2 cellular contexts compared by ENCODE assay signal in the genomic region with DNA sequence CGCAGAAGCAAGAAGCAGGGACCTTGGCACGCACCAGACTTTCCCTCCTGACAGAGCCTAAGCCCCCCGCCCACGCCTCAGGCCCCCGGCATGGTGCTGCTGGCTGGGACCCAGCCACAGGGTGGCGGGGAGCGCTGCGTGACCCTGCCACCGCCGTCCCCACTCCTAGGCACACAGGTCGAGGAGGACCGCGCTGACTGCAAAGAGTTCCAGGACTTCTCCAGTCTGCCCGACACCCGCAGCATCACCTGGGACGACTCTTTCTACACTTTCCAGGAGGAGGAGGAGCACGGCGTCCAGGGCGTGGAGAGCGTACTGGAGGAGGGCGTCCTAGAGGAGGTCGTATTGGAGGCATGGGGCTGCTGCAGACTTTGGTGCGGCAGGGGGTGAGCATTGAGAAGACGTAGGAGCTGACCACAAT.
TF ChIP-seq lines count a peak whose summit lies in the region.

No MANE protein-coding gene starts in this region.

TF ChIP-seq in HepG2, 621 proteins besides CTCF, POLR2A, EP300 and RAD21 (continued from another document):
- TF ChIP-seq HNF1A (IDR thresholded peaks at IDR 0.05; ENCODE audit: low read depth) = no peak
- no peak for TF ChIP-seq HNF1A (CRISPR knock-in tag; IDR thresholded peaks at IDR 0.05; ENCODE audit: borderline replicate concordance)
- no peak for TF ChIP-seq ZNF570 (CRISPR knock-in tag; IDR thresholded peaks at IDR 0.05; ENCODE audit: borderline replicate concordance)
- no peak for TF ChIP-seq ZNF234 (CRISPR knock-in tag; conservative IDR thresholded peaks at IDR 0.05)
- no peak for TF ChIP-seq MXD1 (CRISPR knock-in tag; IDR thresholded peaks at IDR 0.05)
- no peak for TF ChIP-seq ARID2 (CRISPR knock-in tag; IDR thresholded peaks at IDR 0.05; ENCODE audit: borderline replicate concordance)
- no peak for TF ChIP-seq SIN3B (IDR thresholded peaks at IDR 0.05; ENCODE audit: low read length)
- no peak for TF ChIP-seq SP5 (CRISPR knock-in tag; IDR thresholded peaks at IDR 0.05; ENCODE audit: borderline replicate concordance, low read depth)
- no peak for TF ChIP-seq ZSCAN20 (CRISPR knock-in tag; IDR thresholded peaks at IDR 0.05; ENCODE audit: borderline replicate concordance)
- TF ChIP-seq NR2F1 (CRISPR knock-in tag; IDR thresholded peaks at IDR 0.05) = no peak
- TF ChIP-seq TP53 (CRISPR knock-in tag; conservative IDR thresholded peaks at IDR 0.05) = no peak

TF ChIP-seq in WTC11, 78 proteins besides CTCF, POLR2A, EP300 and RAD21 (continued from another document):
- TF ChIP-seq GRHL2 (CRISPR knock-in tag; IDR thresholded peaks at IDR 0.05; ENCODE audit: insufficient replicate concordance, severe bottlenecking) = no peak
- TF ChIP-seq, protein P1, sequence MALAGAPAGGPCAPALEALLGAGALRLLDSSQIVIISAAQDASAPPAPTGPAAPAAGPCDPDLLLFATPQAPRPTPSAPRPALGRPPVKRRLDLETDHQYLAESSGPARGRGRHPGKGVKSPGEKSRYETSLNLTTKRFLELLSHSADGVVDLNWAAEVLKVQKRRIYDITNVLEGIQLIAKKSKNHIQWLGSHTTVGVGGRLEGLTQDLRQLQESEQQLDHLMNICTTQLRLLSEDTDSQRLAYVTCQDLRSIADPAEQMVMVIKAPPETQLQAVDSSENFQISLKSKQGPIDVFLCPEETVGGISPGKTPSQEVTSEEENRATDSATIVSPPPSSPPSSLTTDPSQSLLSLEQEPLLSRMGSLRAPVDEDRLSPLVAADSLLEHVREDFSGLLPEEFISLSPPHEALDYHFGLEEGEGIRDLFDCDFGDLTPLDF (CRISPR knock-in tag; IDR thresholded peaks at IDR 0.05) = no peak
- no peak for TF ChIP-seq SMAD4 (CRISPR knock-in tag; IDR thresholded peaks at IDR 0.05)
- TF ChIP-seq NFE2L1 (CRISPR knock-in tag; IDR thresholded peaks at IDR 0.05) = no peak
- TF ChIP-seq SMAD3 (CRISPR knock-in tag; IDR thresholded peaks at IDR 0.05; ENCODE audit: borderline replicate concordance) = no peak
- TF ChIP-seq, protein P2, sequence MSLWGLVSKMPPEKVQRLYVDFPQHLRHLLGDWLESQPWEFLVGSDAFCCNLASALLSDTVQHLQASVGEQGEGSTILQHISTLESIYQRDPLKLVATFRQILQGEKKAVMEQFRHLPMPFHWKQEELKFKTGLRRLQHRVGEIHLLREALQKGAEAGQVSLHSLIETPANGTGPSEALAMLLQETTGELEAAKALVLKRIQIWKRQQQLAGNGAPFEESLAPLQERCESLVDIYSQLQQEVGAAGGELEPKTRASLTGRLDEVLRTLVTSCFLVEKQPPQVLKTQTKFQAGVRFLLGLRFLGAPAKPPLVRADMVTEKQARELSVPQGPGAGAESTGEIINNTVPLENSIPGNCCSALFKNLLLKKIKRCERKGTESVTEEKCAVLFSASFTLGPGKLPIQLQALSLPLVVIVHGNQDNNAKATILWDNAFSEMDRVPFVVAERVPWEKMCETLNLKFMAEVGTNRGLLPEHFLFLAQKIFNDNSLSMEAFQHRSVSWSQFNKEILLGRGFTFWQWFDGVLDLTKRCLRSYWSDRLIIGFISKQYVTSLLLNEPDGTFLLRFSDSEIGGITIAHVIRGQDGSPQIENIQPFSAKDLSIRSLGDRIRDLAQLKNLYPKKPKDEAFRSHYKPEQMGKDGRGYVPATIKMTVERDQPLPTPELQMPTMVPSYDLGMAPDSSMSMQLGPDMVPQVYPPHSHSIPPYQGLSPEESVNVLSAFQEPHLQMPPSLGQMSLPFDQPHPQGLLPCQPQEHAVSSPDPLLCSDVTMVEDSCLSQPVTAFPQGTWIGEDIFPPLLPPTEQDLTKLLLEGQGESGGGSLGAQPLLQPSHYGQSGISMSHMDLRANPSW (CRISPR knock-in tag; conservative IDR thresholded peaks at IDR 0.05; ENCODE audit: low read depth) = no peak
- no peak for TF ChIP-seq ATF3 (CRISPR knock-in tag; conservative IDR thresholded peaks at IDR 0.05)
- no peak for TF ChIP-seq JUN (CRISPR knock-in tag; IDR thresholded peaks at IDR 0.05)
- TF ChIP-seq, protein P3, sequence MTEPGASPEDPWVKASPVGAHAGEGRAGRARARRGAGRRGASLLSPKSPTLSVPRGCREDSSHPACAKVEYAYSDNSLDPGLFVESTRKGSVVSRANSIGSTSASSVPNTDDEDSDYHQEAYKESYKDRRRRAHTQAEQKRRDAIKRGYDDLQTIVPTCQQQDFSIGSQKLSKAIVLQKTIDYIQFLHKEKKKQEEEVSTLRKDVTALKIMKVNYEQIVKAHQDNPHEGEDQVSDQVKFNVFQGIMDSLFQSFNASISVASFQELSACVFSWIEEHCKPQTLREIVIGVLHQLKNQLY (CRISPR knock-in tag; IDR thresholded peaks at IDR 0.05) = no peak
- no peak for TF ChIP-seq ZNF317 (CRISPR knock-in tag; IDR thresholded peaks at IDR 0.05; ENCODE audit: borderline replicate concordance, low read depth)
